In genomic region chr11:89065671-89066201, GRCh38 we compare ENCODE assay signal across 16 cellular contexts. TPM values are rescaled to one million over a fixed set of nuclear protein-coding genes. Genes with fewer than 3 reads are reported as not detected.
DNase-seq lines count a peak whose midpoint lies in the region; ATAC-seq and TF ChIP-seq lines count a peak whose summit lies in the region.
"Not testable (repeated sequence)": the region's sequence is repeated elsewhere in the genome, so short reads cannot be mapped to it uniquely, and the experiment has no call there.
"Had no signal": no experiment of that assay in that cellular context is flagged by ENCODE, and none has a peak within 500 bp of the region (broad histone marks: within the 10 kb centered on the region; RNA-seq: fewer than 3 reads in every experiment).

TSS of gene GRM5 (minus strand) at chr11:89065982. CDS start at chr11:89047872, 18,110 bp downstream.

- BruUV-seq in mammary epithelial cell (replicated peaks; lab: Mats Ljungman, UMichigan): not testable (repeated sequence)

- H2AFZ ChIP-seq in mammary epithelial cell (ENCODE audit: low read depth, low read length): not testable (repeated sequence)

- CTCF ChIA-PET in HEK293 (lab: Yijun Ruan, JAX); mammary epithelial cell (lab: Charles Lee; ENCODE audit: low non-redundant PET): not testable (repeated sequence)

- H3K9ac ChIP-seq in mammary epithelial cell (ENCODE audit: insufficient read depth, low read length): not testable (repeated sequence)

- POLR2A ChIA-PET in HEK293 (lab: Yijun Ruan, JAX): not testable (repeated sequence)

- H3K36me3 ChIP-seq in HEK293 (ENCODE audit: control insufficient read depth in 2 of 2, insufficient read depth in 1 of 2, low read length in 2 of 2); mammary epithelial cell (ENCODE audit: insufficient read depth, low read length); lower lobe of right lung: not testable (repeated sequence)

- peaks cover 11% of the 10 kb centered on the region for H3K27me3 ChIP-seq in mammary epithelial cell (ENCODE audit: insufficient read depth, low read length)
- not testable (repeated sequence) for H3K27me3 ChIP-seq in lower lobe of right lung (ENCODE audit: low read depth)

- H3K79me2 ChIP-seq in mammary epithelial cell (ENCODE audit: insufficient read depth, low read length): not testable (repeated sequence)

- ATAC-seq in lower lobe of right lung: not testable (repeated sequence)

- not testable (repeated sequence) for H4K20me1 ChIP-seq in mammary epithelial cell (ENCODE audit: insufficient read depth, low read length)

- H3K4me3 Mint-ChIP-seq in progenitor cell of endocrine pancreas (ENCODE audit: low read depth): peak within 1 kb of the TSS; percentile 47

- H3K4me1 Mint-ChIP-seq in progenitor cell of endocrine pancreas (ENCODE audit: low read depth): not testable (repeated sequence)

- TF ChIP-seq CTCF in HEK293 (tag by site-specific recombination; IDR thresholded peaks at IDR 0.05); mammary epithelial cell (conservative IDR thresholded peaks at IDR 0.05 in 1 of 2, IDR thresholded peaks at IDR 0.05 in 1 of 2; ENCODE audit: extremely low read depth in 1 of 2, insufficient read depth in 1 of 2, low read depth in 1 of 2, low read length in 2 of 2); lower lobe of right lung (IDR thresholded peaks at IDR 0.05); progenitor cell of endocrine pancreas (IDR thresholded peaks at IDR 0.05; ENCODE audit: unreplicated experiment): not testable (repeated sequence)

- 0 out of 2 replicates have a peak within 1 kb of the TSS, but pooled peaks have one; percentile 2 for H3K4me3 ChIP-seq in HEK293 (ENCODE audit: low read depth, low read length)
- H3K4me3 ChIP-seq in mammary epithelial cell (replicated peaks in 1 of 3; ENCODE audit: insufficient read depth in 1 of 3, low read depth in 2 of 3, low read length in 3 of 3); lower lobe of right lung: not testable (repeated sequence)

- H3K27me3 Mint-ChIP-seq in progenitor cell of endocrine pancreas: peaks cover 80% of the 10 kb centered on the region

- H3K36me3 Mint-ChIP-seq in progenitor cell of endocrine pancreas (ENCODE audit: insufficient read depth): not testable (repeated sequence)

- 26% methylated on average over 4 of the region's 46 CpGs for WGBS in mammary epithelial cell (ENCODE audit: low coverage, missing lambda C conversion rate)

- not testable (repeated sequence) for H3K4me1 ChIP-seq in HEK293 (ENCODE audit: control insufficient read depth, insufficient read depth, low read length); mammary epithelial cell (ENCODE audit: insufficient read depth, low read length); lower lobe of right lung

- peak within 1 kb of the TSS; percentile 30 for H3K4me2 ChIP-seq in mammary epithelial cell (ENCODE audit: insufficient read depth, low read depth, low read length)

- H3K9me3 Mint-ChIP-seq in progenitor cell of endocrine pancreas (ENCODE audit: low read depth): not testable (repeated sequence)

- in situ Hi-C loops in mammary epithelial cell (cut with MboI; ENCODE audit: low sequenced_read_pairs in 2 of 2): not testable (repeated sequence)

- intact Hi-C loops in mammary epithelial cell (cut with micrococcal nuclease); head of caudate nucleus (cut with DNase I); lower lobe of right lung (cut with DNase I): not testable (repeated sequence)

- peak; percentile 15 for DNase-seq in AG20443 (ENCODE audit: low spot score)
- peak; percentile 30 for DNase-seq in NCI-H510A treated with DMSO at 0.1 percent for 48 hours (lab: John Stamatoyannopoulos, UW)
- peak; percentile 5 for DNase-seq in activated CD4-positive, alpha-beta T cell treated with anti-CD3 and anti-CD28 coated beads for 48 hours
- not testable (repeated sequence) for DNase-seq in mammary epithelial cell
- DNase-seq in head of caudate nucleus: peak in 40 of 42 donors; percentile 9 to 66 (median 38)
- DNase-seq in lower lobe of right lung: peak; percentile 29
- peak; percentile 12 for DNase-seq in progenitor cell of endocrine pancreas (ENCODE audit: low spot score, unreplicated experiment)

- not testable (repeated sequence) for H3K9me3 ChIP-seq in HEK293 (ENCODE audit: control insufficient read depth, insufficient read depth, low read depth, low read length); mammary epithelial cell (replicated peaks; ENCODE audit: insufficient read depth, low read length); lower lobe of right lung

- H3K27ac Mint-ChIP-seq in progenitor cell of endocrine pancreas: peak within 1 kb of the TSS; percentile 56

- not testable (repeated sequence) for H3K27ac ChIP-seq in HEK293 (ENCODE audit: extremely low read depth, low read depth, low read length); mammary epithelial cell (ENCODE audit: insufficient read depth, low read depth, low read length); lower lobe of right lung

- dilution Hi-C loops in mammary epithelial cell (cut with HindIII; ENCODE audit: low sequenced_read_pairs): not testable (repeated sequence)

TF ChIP-seq in HEK293, 187 proteins besides CTCF, POLR2A, EP300 and RAD21:
- TF ChIP-seq ZBTB26 (tag by site-specific recombination; optimal IDR thresholded peaks at IDR 0.05) (peak; percentile 45), ZIC2 (tag by site-specific recombination; IDR thresholded peaks at IDR 0.05) (0 out of 2 replicates have a peak, but pooled peaks have one; percentile 17), ZNF341 (tag by site-specific recombination; IDR thresholded peaks at IDR 0.05; ENCODE audit: low read depth) (0 out of 2 replicates have a peak, but pooled peaks have one; percentile 22)

RNA-seq across cellular contexts. Expression of gene GRM5, which starts in this region (rescaled TPM):
- total RNA-seq in mammary epithelial cell (under 1 TPM in 1 of 2 donors, not detected in 1; under 0.01 TPM), lower lobe of right lung (0.21 TPM), progenitor cell of endocrine pancreas (0.20 and 0.26 TPM in 2 replicates)
- not detected for polyA plus RNA-seq in mammary epithelial cell
- not detected for polyA minus RNA-seq in mammary epithelial cell
- total RNA-seq: A172; activated CD8-positive, alpha-beta T cell treated with anti-CD3 and anti-CD28 coated beads, Interleukin-2, amount 10 ng/mL, durations not matched to agents 7 days and 5 days; activated naive CD4-positive, alpha-beta T cell treated with anti-CD3 and anti-CD28 coated beads for 36 hours; G401; HT-29; left colon; mucosa of descending colon; right atrium auricular region had no signal

Comparison
In these comparisons a context has a peak if more than half of its experiments do, and no peak if none do; other contexts are left out.
1. Peak in DNase-seq in lower lobe of right lung; RNA of the gene not detected or under 1 TPM.
2. Peak in DNase-seq in progenitor cell of endocrine pancreas; RNA of the gene not detected or under 1 TPM.